In the genomic region with DNA sequence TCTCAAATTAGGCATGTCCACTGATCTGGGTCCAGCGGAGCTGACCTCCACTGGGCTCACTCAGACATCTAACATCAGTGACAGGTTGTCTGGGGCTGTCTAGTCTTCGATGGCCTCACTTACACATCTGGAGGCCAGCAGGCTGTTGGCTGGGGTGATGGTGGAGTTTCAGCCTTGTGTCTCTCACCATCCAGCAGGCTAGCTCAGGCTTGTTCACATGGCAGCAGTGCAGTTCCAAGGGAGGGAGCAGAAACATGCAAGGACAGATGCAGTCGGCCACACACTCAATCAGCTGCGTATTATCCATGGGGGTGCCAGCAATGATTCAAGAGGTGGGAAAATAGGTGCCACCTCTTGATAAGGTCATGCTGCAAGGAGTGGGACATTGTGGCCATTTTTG, we compare ENCODE assay signal across 19 cellular contexts.
DNase-seq lines count a peak whose midpoint lies in the region; ATAC-seq, FAIRE-seq and TF ChIP-seq lines count a peak whose summit lies in the region.
"Had no signal": no experiment of that assay in that cellular context is flagged by ENCODE, and none has a peak within 500 bp of the region (broad histone marks: within the 10 kb centered on the region; RNA-seq: fewer than 3 reads in every experiment).

No MANE protein-coding gene starts in this region.

- H3K27me3 Mint-ChIP-seq in WTC11 (ENCODE audit: low read depth): peaks cover 3% of the 10 kb centered on the region; the same call in 1 of the 2 replicates

- H3K4me1 ChIP-seq in keratinocyte (ENCODE audit: control insufficient read depth, extremely low read depth, insufficient read depth, low read length): peaks cover 6% of the 10 kb centered on the region

- H3K27ac ChIP-seq in epithelial cell of prostate (no peak overlapping the region), keratinocyte (ENCODE audit: control insufficient read depth, insufficient read depth, low read length) (no peak overlapping the region)
- H3K27ac ChIP-seq: BLaER1 treated with 17β-estradiol and CSF1 and Interleukin-3, amounts not matched to agents 10 nM and 100 nM had no signal

- TF ChIP-seq CTCF in WTC11 (IDR thresholded peaks at IDR 0.05) (no peak), bronchial epithelial cell (IDR thresholded peaks at IDR 0.05; ENCODE audit: insufficient read depth, low read length, severe bottlenecking) (no peak), keratinocyte (optimal IDR thresholded peaks at IDR 0.05 in 1 of 3, IDR thresholded peaks at IDR 0.05 in 1 of 3, conservative IDR thresholded peaks at IDR 0.05 in 1 of 3; ENCODE audit: extremely low read depth in 1 of 3, insufficient read depth in 2 of 3, low read length in 3 of 3) (no peak)

- no peaks in the 10 kb centered on the region for H3K9me3 ChIP-seq in keratinocyte (ENCODE audit: control insufficient read depth, low read depth, low read length)

- no peaks in the 10 kb centered on the region for H3K27me3 ChIP-seq in bronchial epithelial cell (ENCODE audit: control insufficient read depth, insufficient read depth, low read length)
- no peaks in the 10 kb centered on the region for H3K27me3 ChIP-seq in keratinocyte (ENCODE audit: control insufficient read depth, extremely low read depth, insufficient read depth, low read length)
- H3K27me3 ChIP-seq: BLaER1 treated with 17β-estradiol and CSF1 and Interleukin-3, amounts not matched to agents 10 nM and 100 nM had no signal

- no peak overlapping the region for H3K4me3 Mint-ChIP-seq in WTC11
- H3K4me3 Mint-ChIP-seq: B cell; CD8-positive, alpha-beta T cell; GM23338 had no signal

- no peak overlapping the region for H2AFZ ChIP-seq in keratinocyte (ENCODE audit: control insufficient read depth, low read length)
- H2AFZ ChIP-seq: GM23338 had no signal

- H3K9ac ChIP-seq in keratinocyte (ENCODE audit: control insufficient read depth, extremely low read depth, insufficient read depth, low read length): no peak overlapping the region
- H3K9ac ChIP-seq: BLaER1 treated with 17β-estradiol and CSF1 and Interleukin-3, amounts not matched to agents 10 nM and 100 nM had no signal

- no peaks in the 10 kb centered on the region for H3K9me1 ChIP-seq in keratinocyte (ENCODE audit: control insufficient read depth, extremely low read depth, insufficient read depth, low read length)

- dilution Hi-C loops in keratinocyte (cut with MboI; ENCODE audit: extremely low pct_ligation_motif_present, low sequenced_read_pairs): no loop called here

- H3K27ac Mint-ChIP-seq in WTC11: peak overlapping the region; percentile 64; the same call in 1 of the 2 replicates
- H3K27ac Mint-ChIP-seq: CD8-positive, alpha-beta T cell; GM23338 had no signal

- H3K4me1 Mint-ChIP-seq in WTC11: peaks cover 18% of the 10 kb centered on the region

- peaks cover 10% of the 10 kb centered on the region; the same call in 1 of the 2 replicates for H3K36me3 Mint-ChIP-seq in WTC11
- H3K36me3 Mint-ChIP-seq: CD8-positive, alpha-beta T cell had no signal

- FAIRE-seq in bronchial epithelial cell (lab: Jason Lieb, UNC): no peak
- FAIRE-seq in keratinocyte (lab: Jason Lieb, UNC): peak; percentile 29
- FAIRE-seq: GM12878 had no signal

- ATAC-seq in WTC11 (no peak), GM18907 (IDR thresholded peaks at IDR 0.05; ENCODE audit: unreplicated experiment) (no peak), HG02938 (IDR thresholded peaks at IDR 0.05; ENCODE audit: unreplicated experiment) (no peak)
- ATAC-seq: CD8-positive, alpha-beta T cell; GM12878; GM23338; HCT116 had no signal

- H3K36me3 ChIP-seq in bronchial epithelial cell (ENCODE audit: control insufficient read depth, insufficient read depth, low read length) (no peaks in the 10 kb centered on the region), keratinocyte (ENCODE audit: control insufficient read depth in 2 of 2, extremely low read depth in 1 of 2, insufficient read depth in 2 of 2, low read length in 2 of 2) (no peaks in the 10 kb centered on the region)
- H3K36me3 ChIP-seq: BLaER1 treated with 17β-estradiol and CSF1 and Interleukin-3, amounts not matched to agents 10 nM and 100 nM had no signal

- H4K20me1 ChIP-seq in keratinocyte (ENCODE audit: control insufficient read depth, extremely low read depth, insufficient read depth, low read length): no peaks in the 10 kb centered on the region
- H4K20me1 ChIP-seq: BLaER1 treated with 17β-estradiol and CSF1 and Interleukin-3, amounts not matched to agents 10 nM and 100 nM had no signal

- H3K4me3 ChIP-seq in bronchial epithelial cell (ENCODE audit: low read depth, low read length) (no peak overlapping the region), keratinocyte (ENCODE audit: control insufficient read depth in 2 of 3, extremely low read depth in 1 of 3, insufficient read depth in 2 of 3, low read depth in 1 of 3, low read length in 3 of 3) (no peak overlapping the region)
- H3K4me3 ChIP-seq: BLaER1 treated with 17β-estradiol and CSF1 and Interleukin-3, amounts not matched to agents 10 nM and 100 nM; GM12878; GM23338 had no signal

- peaks cover 7% of the 10 kb centered on the region for H3K9me3 Mint-ChIP-seq in WTC11
- H3K9me3 Mint-ChIP-seq: CD8-positive, alpha-beta T cell had no signal

- POLR2A ChIA-PET in WTC11 (lab: Charles Lee): no interaction called here

- DNase-seq in WTC11 (ENCODE audit: low spot score) (no peak), bronchial epithelial cell (ENCODE audit: low read depth) (peak; percentile 54), epithelial cell of prostate (ENCODE audit: low read depth, low spot score) (peak; percentile 10), keratinocyte (ENCODE audit: low read depth, low spot score) (no peak), putamen (ENCODE audit: low spot score) (no peak), COR-L47 (lab: John Stamatoyannopoulos, UW) (no peak)
- DNase-seq: CD8-positive, alpha-beta T cell; DMS 273 treated with DMSO at 0.1 percent for 48 hours; DMS53; DND-41; EL; H7 had no signal

- CTCF ChIA-PET in WTC11 (lab: Charles Lee): no interaction called here

- no peaks in the 10 kb centered on the region for H3K79me2 ChIP-seq in keratinocyte (ENCODE audit: control insufficient read depth, insufficient read depth, low read length)

- H3K4me2 ChIP-seq in keratinocyte (ENCODE audit: control insufficient read depth, extremely low read depth, insufficient read depth, low read depth, low read length): no peak overlapping the region
- H3K4me2 ChIP-seq: BLaER1 treated with 17β-estradiol and CSF1 and Interleukin-3, amounts not matched to agents 10 nM and 100 nM; GM23338 had no signal

TF ChIP-seq in WTC11, 78 proteins besides CTCF, POLR2A, EP300 and RAD21:
- TF ChIP-seq, protein P1, sequence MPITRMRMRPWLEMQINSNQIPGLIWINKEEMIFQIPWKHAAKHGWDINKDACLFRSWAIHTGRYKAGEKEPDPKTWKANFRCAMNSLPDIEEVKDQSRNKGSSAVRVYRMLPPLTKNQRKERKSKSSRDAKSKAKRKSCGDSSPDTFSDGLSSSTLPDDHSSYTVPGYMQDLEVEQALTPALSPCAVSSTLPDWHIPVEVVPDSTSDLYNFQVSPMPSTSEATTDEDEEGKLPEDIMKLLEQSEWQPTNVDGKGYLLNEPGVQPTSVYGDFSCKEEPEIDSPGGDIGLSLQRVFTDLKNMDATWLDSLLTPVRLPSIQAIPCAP (CRISPR knock-in tag; IDR thresholded peaks at IDR 0.05): no peak
- no peak for TF ChIP-seq CBFB (CRISPR knock-in tag; IDR thresholded peaks at IDR 0.05; ENCODE audit: low read depth)
- TF ChIP-seq KAT7 (CRISPR knock-in tag; IDR thresholded peaks at IDR 0.05; ENCODE audit: borderline replicate concordance): no peak

Comparison
In these comparisons a context has a peak if more than half of its experiments do, and no peak if none do; other contexts are left out.
1. DNase-seq: peak in bronchial epithelial cell (single experiment) and epithelial cell of prostate (single experiment); none in WTC11 (single experiment), keratinocyte (single experiment), putamen (single experiment) and COR-L47 (single experiment).